In the genomic region with DNA sequence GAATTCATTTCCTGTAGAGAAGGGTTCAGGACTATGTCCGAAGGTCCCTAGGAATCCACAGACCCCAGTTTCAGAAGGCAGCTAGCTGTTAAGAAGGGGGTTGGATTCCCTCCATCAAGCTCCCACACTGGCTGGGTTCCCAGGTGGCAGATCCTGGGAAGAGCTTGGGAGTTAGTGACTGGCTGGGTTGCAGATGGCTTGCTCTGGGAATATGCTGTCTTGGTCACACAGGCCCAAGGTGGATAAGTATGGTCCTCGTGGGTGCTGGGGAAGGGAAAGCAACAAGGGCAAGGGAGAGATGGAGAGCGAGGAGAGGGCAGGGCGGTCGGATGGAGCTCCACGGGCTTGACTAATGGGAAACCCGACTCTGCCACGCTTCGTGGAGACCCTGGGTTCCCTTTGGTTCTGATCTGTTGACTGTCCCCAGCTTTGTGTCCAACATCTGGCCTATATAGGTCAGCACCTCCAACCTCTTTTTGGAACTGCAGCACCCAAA, we compare ENCODE assay signal across 16 cellular contexts. TPM values are rescaled to one million over a fixed set of nuclear protein-coding genes. Genes with fewer than 3 reads are reported as not detected.
DNase-seq lines count a peak whose midpoint lies in the region; ATAC-seq, FAIRE-seq and TF ChIP-seq lines count a peak whose summit lies in the region.
"Had no signal": no experiment of that assay in that cellular context is flagged by ENCODE, and none has a peak within 500 bp of the region (broad histone marks: within the 10 kb centered on the region; RNA-seq: fewer than 3 reads in every experiment).

No MANE protein-coding gene starts in this region.

- ATAC-seq in activated CD4-positive, alpha-beta T cell treated with anti-CD3 and anti-CD28 coated beads for 36 hours: no peak
- ATAC-seq: activated T-cell treated with anti-CD3 and anti-CD28 coated beads, Interleukin-2, amount 50 U/mL, for 72 hours; left colon had no signal

- H3K9me3 ChIP-seq in endothelial cell of umbilical vein (replicated peaks; ENCODE audit: control insufficient read depth, insufficient read depth, low read length): no peaks in the 10 kb centered on the region
- H3K9me3 ChIP-seq: colonic mucosa, thoracic aorta had no signal

- FAIRE-seq in endothelial cell of umbilical vein (lab: Jason Lieb, UNC): no peak

- no peaks in the 10 kb centered on the region for H3K9me3 Mint-ChIP-seq in nephron progenitor cell
- H3K9me3 Mint-ChIP-seq in activated CD4-positive, alpha-beta T cell treated with anti-CD3 and anti-CD28 coated beads for 36 hours (ENCODE audit: low read depth): no peaks in the 10 kb centered on the region
- H3K9me3 Mint-ChIP-seq: activated CD4-positive, alpha-beta memory T cell treated with anti-CD3 and anti-CD28 coated beads for 36 hours; activated T-cell treated with anti-CD3 and anti-CD28 coated beads, Interleukin-2, amount 50 U/mL, for 72 hours; naive B cell had no signal

- intact Hi-C loops in endothelial cell of umbilical vein (cut with micrococcal nuclease): loop anchor here (1.0 to 2.0 kb wide), 4 partner anchors 9 to 82 kb away; no protein-coding TSS in a partner anchor
- intact Hi-C loops in activated CD4-positive, alpha-beta T cell treated with anti-CD3 and anti-CD28 coated beads for 36 hours (cut with DNase I, micrococcal nuclease): no loop called here

- peak overlapping the region; percentile 36 for H3K27ac ChIP-seq in endothelial cell of umbilical vein (ENCODE audit: insufficient read depth, low read depth, low read length)
- peak overlapping the region; percentile 84 for H3K27ac ChIP-seq in temporal lobe (ENCODE audit: low read depth, low read length)
- H3K27ac ChIP-seq: colonic mucosa, thoracic aorta had no signal

- peaks cover 75% of the 10 kb centered on the region for H3K79me2 ChIP-seq in endothelial cell of umbilical vein (ENCODE audit: control insufficient read depth, insufficient read depth, low read length)

- no peak overlapping the region for H3K9ac ChIP-seq in endothelial cell of umbilical vein (replicated peaks; ENCODE audit: extremely low read depth, insufficient read depth, low read length)

- peak overlapping the region; percentile 6 for H3K27ac Mint-ChIP-seq in nephron progenitor cell
- H3K27ac Mint-ChIP-seq in activated CD4-positive, alpha-beta T cell treated with anti-CD3 and anti-CD28 coated beads for 36 hours: no peak overlapping the region
- H3K27ac Mint-ChIP-seq: activated CD4-positive, alpha-beta memory T cell treated with anti-CD3 and anti-CD28 coated beads for 36 hours; activated T-cell treated with anti-CD3 and anti-CD28 coated beads, Interleukin-2, amount 50 U/mL, for 72 hours; CD4-positive, CD25-positive, alpha-beta regulatory T cell; naive B cell had no signal

- BruUV-seq in endothelial cell of umbilical vein (replicated peaks; lab: Mats Ljungman, UMichigan): no TSS peak

- peaks cover 2% of the 10 kb centered on the region for H4K20me1 ChIP-seq in endothelial cell of umbilical vein (replicated peaks; ENCODE audit: control insufficient read depth, extremely low read depth, insufficient read depth, low read length)

- peaks cover 19% of the 10 kb centered on the region for H3K36me3 Mint-ChIP-seq in nephron progenitor cell (ENCODE audit: low read depth)
- no peaks in the 10 kb centered on the region for H3K36me3 Mint-ChIP-seq in activated CD4-positive, alpha-beta T cell treated with anti-CD3 and anti-CD28 coated beads for 36 hours (ENCODE audit: low read depth)
- H3K36me3 Mint-ChIP-seq: activated CD4-positive, alpha-beta memory T cell treated with anti-CD3 and anti-CD28 coated beads for 36 hours; CD4-positive, CD25-positive, alpha-beta regulatory T cell; naive B cell had no signal

- H2AFZ ChIP-seq in endothelial cell of umbilical vein (ENCODE audit: low read depth, low read length): no peak overlapping the region

- no peaks in the 10 kb centered on the region for H3K27me3 ChIP-seq in endothelial cell of umbilical vein (ENCODE audit: control insufficient read depth in 2 of 2, insufficient read depth in 2 of 2, low read length in 2 of 2)
- H3K27me3 ChIP-seq: colonic mucosa had no signal

- no peak overlapping the region for H3K4me3 ChIP-seq in endothelial cell of umbilical vein (replicated peaks in 1 of 3; ENCODE audit: insufficient read depth in 1 of 3, low read depth in 1 of 3, low read length in 3 of 3)
- H3K4me3 ChIP-seq: colonic mucosa, thoracic aorta had no signal

- POLR2A ChIA-PET in endothelial cell of umbilical vein (lab: Charles Lee): interaction anchor here (1.2 kb wide), 1 partner anchor 82 kb away, joined by 3 read pairs; no protein-coding TSS in a partner anchor
- POLR2A ChIA-PET in activated CD4-positive, alpha-beta T cell treated with anti-CD3 and anti-CD28 coated beads for 36 hours (lab: Charles Lee): no interaction called here

- TF ChIP-seq POLR2A in endothelial cell of umbilical vein (IDR thresholded peaks at IDR 0.05; ENCODE audit: low read depth, low read length): no peak

- H3K9me1 ChIP-seq in endothelial cell of umbilical vein (replicated peaks; ENCODE audit: control insufficient read depth, extremely low read depth, insufficient read depth, low read length): no peaks in the 10 kb centered on the region

- peaks cover 14% of the 10 kb centered on the region for H3K4me1 ChIP-seq in endothelial cell of umbilical vein (ENCODE audit: control insufficient read depth, extremely low read depth, insufficient read depth, low read length)

- TF ChIP-seq CTCF in endothelial cell of umbilical vein (IDR thresholded peaks at IDR 0.05; ENCODE audit: extremely low read depth in 1 of 2, insufficient read depth in 1 of 2, low read depth in 1 of 2, low read length in 2 of 2) (no peak), nephron progenitor cell (IDR thresholded peaks at IDR 0.05) (no peak)

- CTCF ChIA-PET in endothelial cell of umbilical vein (lab: Charles Lee): interaction anchor here (1.0 to 4.1 kb wide), 5 partner anchors 9 to 503 kb away, joined by 3 to 31 read pairs (median 9); no protein-coding TSS in a partner anchor
- CTCF ChIA-PET in activated CD4-positive, alpha-beta T cell treated with anti-CD3 and anti-CD28 coated beads for 36 hours (lab: Charles Lee): interaction anchor here (0.7 to 1.3 kb wide), 3 partner anchors 13 to 1825 kb away, joined by 3 to 4 read pairs (median 4); no protein-coding TSS in a partner anchor

- peaks cover 0 to 3% of the 10 kb centered on the region in 2 experiments for H3K36me3 ChIP-seq in endothelial cell of umbilical vein (ENCODE audit: control insufficient read depth in 2 of 2, extremely low read depth in 1 of 2, insufficient read depth in 2 of 2, low read length in 2 of 2)
- H3K36me3 ChIP-seq: colonic mucosa, thoracic aorta had no signal

- H3K27me3 Mint-ChIP-seq in nephron progenitor cell (ENCODE audit: low read depth, poor library complexity): peaks cover 2% of the 10 kb centered on the region
- H3K27me3 Mint-ChIP-seq in activated CD4-positive, alpha-beta T cell treated with anti-CD3 and anti-CD28 coated beads for 36 hours: peaks cover 1% of the 10 kb centered on the region

- dilution Hi-C loops in endothelial cell of umbilical vein (cut with MboI; ENCODE audit: extremely low pct_ligation_motif_present, low sequenced_read_pairs): no loop called here

- H3K4me2 ChIP-seq in endothelial cell of umbilical vein (ENCODE audit: insufficient read depth, low read length): no peak overlapping the region

- DNase-seq in DMS53 (lab: John Stamatoyannopoulos, UW) (peak; percentile 46), DMS53 treated with DMSO at 0.1 percent for 48 hours (lab: John Stamatoyannopoulos, UW; ENCODE audit: unreplicated experiment) (no peak), endothelial cell of umbilical vein (ENCODE audit: low read depth, low spot score) (no peak), nephron progenitor cell (no peak), CD1c-positive myeloid dendritic cell (ENCODE audit: extremely low spot score) (no peak), midbrain (lab: John Stamatoyannopoulos, UW) (no peak)
- no peak for DNase-seq in activated CD4-positive, alpha-beta T cell treated with anti-CD3 and anti-CD28 coated beads for 36 hours
- DNase-seq: activated CD4-positive, alpha-beta memory T cell treated with anti-CD3 and anti-CD28 coated beads for 36 hours; activated T-cell treated with anti-CD3 and anti-CD28 coated beads, Interleukin-2, amount 50 U/mL, for 72 hours; CD4-positive, CD25-positive, alpha-beta regulatory T cell; KG1; left colon; naive B cell had no signal

- peaks cover 5% of the 10 kb centered on the region for H3K4me1 Mint-ChIP-seq in nephron progenitor cell
- H3K4me1 Mint-ChIP-seq in activated CD4-positive, alpha-beta T cell treated with anti-CD3 and anti-CD28 coated beads for 36 hours: no peaks in the 10 kb centered on the region
- H3K4me1 Mint-ChIP-seq: CD4-positive, CD25-positive, alpha-beta regulatory T cell; naive B cell had no signal

- H3K4me3 Mint-ChIP-seq in nephron progenitor cell: no peak overlapping the region
- H3K4me3 Mint-ChIP-seq in activated CD4-positive, alpha-beta T cell treated with anti-CD3 and anti-CD28 coated beads for 36 hours: no peak overlapping the region
- H3K4me3 Mint-ChIP-seq: activated CD4-positive, alpha-beta memory T cell treated with anti-CD3 and anti-CD28 coated beads for 36 hours; activated T-cell treated with anti-CD3 and anti-CD28 coated beads, Interleukin-2, amount 50 U/mL, for 72 hours; CD4-positive, CD25-positive, alpha-beta regulatory T cell; naive B cell had no signal

TF ChIP-seq in endothelial cell of umbilical vein, 7 proteins besides CTCF, POLR2A, EP300 and RAD21:
- no peak for TF ChIP-seq FOS (IDR thresholded peaks at IDR 0.05; ENCODE audit: borderline replicate concordance, insufficient read depth, low read length)
- TF ChIP-seq, protein P1, sequence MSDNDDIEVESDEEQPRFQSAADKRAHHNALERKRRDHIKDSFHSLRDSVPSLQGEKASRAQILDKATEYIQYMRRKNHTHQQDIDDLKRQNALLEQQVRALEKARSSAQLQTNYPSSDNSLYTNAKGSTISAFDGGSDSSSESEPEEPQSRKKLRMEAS (IDR thresholded peaks at IDR 0.05; ENCODE audit: insufficient read depth, insufficient read length): no peak
- TF ChIP-seq JUN (IDR thresholded peaks at IDR 0.05; ENCODE audit: borderline replicate concordance, insufficient read depth, insufficient read length, low read depth): no peak
- TF ChIP-seq MYC (IDR thresholded peaks at IDR 0.05; ENCODE audit: low read depth, low read length): no peak

RNA-seq across cellular contexts. Expression of a gene that starts 17.4 kb away (rescaled TPM):
- 66.3 and 71.8 TPM in 2 replicates for total RNA-seq in endothelial cell of umbilical vein
- polyA plus RNA-seq in endothelial cell of umbilical vein: 23.5 and 24.7 TPM in 2 replicates
- 24.4 and 25.9 TPM in 2 replicates for polyA plus RNA-seq in endothelial cell of umbilical vein (2011; cell fraction: cytosol; rRNA removed)
- 33.5 and 36.3 TPM in 2 replicates for polyA plus RNA-seq in endothelial cell of umbilical vein (2011; cell fraction: nucleus; rRNA removed)
- polyA plus RNA-seq in endothelial cell of umbilical vein (2012): 39.6 and 47.8 TPM in 2 replicates
- polyA minus RNA-seq in endothelial cell of umbilical vein: 49.9 and 53.1 TPM in 2 replicates
- polyA minus RNA-seq in endothelial cell of umbilical vein (2011; cell fraction: cytosol; rRNA and poly(A)+ RNA removed): 4.3 TPM
- 22.0 and 24.7 TPM in 2 replicates for polyA minus RNA-seq in endothelial cell of umbilical vein (2011; cell fraction: nucleus; rRNA and poly(A)+ RNA removed)
- 13.8 TPM for total RNA-seq in temporal lobe
- 1 to 10 TPM; 1.3 to 1.8 TPM for total RNA-seq in activated CD4-positive, alpha-beta T cell treated with anti-CD3 and anti-CD28 coated beads for 36 hours
- polyA plus RNA-seq: CD4-positive, CD25-positive, alpha-beta regulatory T cell had no signal
